Comparison of ENCODE assay signal across 34 cellular contexts in the genomic region with DNA sequence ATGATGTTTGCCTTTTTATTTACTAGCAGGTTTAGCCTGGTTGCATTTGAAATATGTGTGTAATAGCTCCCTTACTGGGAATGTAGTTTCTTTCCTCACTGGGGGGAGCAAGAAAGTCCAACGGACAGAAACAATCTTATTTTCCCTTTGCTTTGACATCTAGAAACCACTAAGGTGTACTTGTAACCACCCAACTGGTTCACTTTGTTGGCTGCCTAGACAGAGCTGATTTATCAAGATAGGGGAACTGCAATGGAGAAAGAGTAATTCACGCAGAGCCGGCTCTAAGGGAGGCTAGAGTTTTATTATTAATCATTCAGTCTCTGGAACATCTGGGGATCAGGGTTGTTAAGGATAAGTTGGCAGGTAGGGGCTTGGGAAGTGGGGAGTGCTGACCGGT. TPM values are rescaled to one million over a fixed set of nuclear protein-coding genes. Genes with fewer than 3 reads are reported as not detected.
A peak's percentile ranks its signal among the peaks of the same experiment; 100 is the strongest.
DNase-seq lines count a peak whose midpoint lies in the region; ATAC-seq, FAIRE-seq and TF ChIP-seq lines count a peak whose summit lies in the region.
"Had no signal": no experiment of that assay in that cellular context is flagged by ENCODE, and none has a peak within 500 bp of the region (broad histone marks: within the 10 kb centered on the region; RNA-seq: fewer than 3 reads in every experiment).

No MANE protein-coding gene starts in this region.

- H3K27me3 Mint-ChIP-seq in endodermal cell (ENCODE audit: insufficient read depth) = no peaks in the 10 kb centered on the region
- peaks cover 10% of the 10 kb centered on the region for H3K27me3 Mint-ChIP-seq in neural progenitor cell (ENCODE audit: insufficient read depth, low read depth)
- H3K27me3 Mint-ChIP-seq: activated naive CD8-positive, alpha-beta T cell had no signal

- no peak for FAIRE-seq in kidney (lab: Jason Lieb, UNC)

- H3K9ac ChIP-seq in KMS-11 = no peak overlapping the region
- peak overlapping the region; percentile 68 for H3K9ac ChIP-seq in endodermal cell (ENCODE audit: extremely low read depth, low read length, poor library complexity, severe bottlenecking)
- no peak overlapping the region for H3K9ac ChIP-seq in neural progenitor cell
- H3K9ac ChIP-seq in kidney (ENCODE audit: low read length in 2 of 2) = no peak overlapping the region

- H3K4me1 ChIP-seq in KMS-11 (ENCODE audit: low read depth, poor library complexity, severe bottlenecking) = no peaks in the 10 kb centered on the region
- H3K4me1 ChIP-seq in endodermal cell (ENCODE audit: control insufficient read depth, insufficient read depth, low read length) = no peaks in the 10 kb centered on the region
- peaks cover 26% of the 10 kb centered on the region for H3K4me1 ChIP-seq in neural progenitor cell
- H3K4me1 ChIP-seq in kidney (ENCODE audit: control insufficient read depth in 1 of 2, insufficient read depth in 1 of 2, low read depth in 1 of 2, low read length in 2 of 2) = no peaks in the 10 kb centered on the region
- H3K4me1 ChIP-seq: BE2C, colonic mucosa had no signal

- H3K79me2 ChIP-seq in KMS-11 (ENCODE audit: insufficient read depth, low read depth) (no peaks in the 10 kb centered on the region), neural progenitor cell (ENCODE audit: low read depth) (no peaks in the 10 kb centered on the region)

- H3K27ac ChIP-seq in KMS-11 (no peak overlapping the region; the same call in 1 of the 2 replicates), endodermal cell (ENCODE audit: low read depth, low read length) (peak overlapping the region; percentile 24), neural progenitor cell (no peak overlapping the region), kidney (ENCODE audit: low read depth in 2 of 2, low read length in 2 of 2) (no peak overlapping the region)
- H3K27ac ChIP-seq: colonic mucosa had no signal

- WGBS in endodermal cell (ENCODE audit: insufficient coverage in 1 of 2, insufficient read length in 1 of 2), 2 experiments = 49% methylated on average over 4 of the region's 4 CpGs; no CpG with 5 or more reads in 1 of the 2 experiments

- H3F3A ChIP-seq in neural progenitor cell (ENCODE audit: low read depth) = peaks cover 22% of the 10 kb centered on the region

- H3K36me3 ChIP-seq in KMS-11 (ENCODE audit: insufficient read depth) (no peaks in the 10 kb centered on the region), endodermal cell (ENCODE audit: control insufficient read depth, insufficient read depth, low read length) (no peaks in the 10 kb centered on the region), neural progenitor cell (no peaks in the 10 kb centered on the region), kidney (ENCODE audit: control insufficient read depth in 1 of 2, insufficient read depth in 2 of 2, low read length in 2 of 2) (no peaks in the 10 kb centered on the region)
- H3K36me3 ChIP-seq: BE2C, colonic mucosa, right lobe of liver had no signal

- H3K4me1 Mint-ChIP-seq in endodermal cell (peaks cover 45% of the 10 kb centered on the region), neural progenitor cell (peaks cover 30% of the 10 kb centered on the region)
- H3K4me1 Mint-ChIP-seq: stimulated activated effector memory CD8-positive, alpha-beta T cell treated with anti-CD3 and anti-CD28 coated beads, Interleukin-12 subunit alpha, Interleukin-12 subunit beta, amount 100 ng/mL, for 72 hours had no signal

- H2AFZ ChIP-seq in KMS-11 (ENCODE audit: low read depth) = no peak overlapping the region
- peak overlapping the region; percentile 77 for H2AFZ ChIP-seq in neural progenitor cell (replicated peaks)

- peaks cover 18% of the 10 kb centered on the region for H3K9me3 Mint-ChIP-seq in endodermal cell
- H3K9me3 Mint-ChIP-seq in neural progenitor cell = no peaks in the 10 kb centered on the region
- H3K9me3 Mint-ChIP-seq: stimulated activated effector memory CD8-positive, alpha-beta T cell treated with anti-CD3 and anti-CD28 coated beads, Interleukin-12 subunit alpha, Interleukin-12 subunit beta, amount 100 ng/mL, for 72 hours had no signal

- no peak overlapping the region for H3K4me3 ChIP-seq in KMS-11 (IDR thresholded peaks at IDR 0.05; ENCODE audit: insufficient read depth, low read depth, low read length)
- peak overlapping the region; percentile 65 for H3K4me3 ChIP-seq in endodermal cell (ENCODE audit: low read length)
- no peak overlapping the region for H3K4me3 ChIP-seq in neural progenitor cell
- no peak overlapping the region for H3K4me3 ChIP-seq in kidney (ENCODE audit: low read length in 2 of 2)
- H3K4me3 ChIP-seq: colonic mucosa, lung had no signal

- H3K27ac Mint-ChIP-seq in endodermal cell (peak overlapping the region; percentile 98), neural progenitor cell (no peak overlapping the region)
- H3K27ac Mint-ChIP-seq: activated naive CD8-positive, alpha-beta T cell; stimulated activated effector memory CD8-positive, alpha-beta T cell treated with anti-CD3 and anti-CD28 coated beads, Interleukin-12 subunit alpha, Interleukin-12 subunit beta, amount 100 ng/mL, for 72 hours had no signal

- H3K4me2 ChIP-seq in KMS-11 = peak overlapping the region; percentile 36; the same call in 1 of the 2 replicates
- no peak overlapping the region for H3K4me2 ChIP-seq in neural progenitor cell

- intact Hi-C loops in kidney (cut with DNase I) = no loop called here

- H3K36me3 Mint-ChIP-seq in endodermal cell (ENCODE audit: low read depth) = no peaks in the 10 kb centered on the region
- no peaks in the 10 kb centered on the region for H3K36me3 Mint-ChIP-seq in neural progenitor cell
- H3K36me3 Mint-ChIP-seq: stimulated activated effector memory CD8-positive, alpha-beta T cell treated with anti-CD3 and anti-CD28 coated beads, Interleukin-12 subunit alpha, Interleukin-12 subunit beta, amount 100 ng/mL, for 72 hours had no signal

- DNase-seq in endodermal cell = no peak
- DNase-seq in neural progenitor cell (ENCODE audit: low spot score) = no peak
- no peak for DNase-seq in kidney
- no peak for DNase-seq in NCI-H1694 treated with DMSO at 0.1 percent for 48 hours (lab: John Stamatoyannopoulos, UW)
- no peak for DNase-seq in NCI-H146 (lab: John Stamatoyannopoulos, UW)
- DNase-seq in Kasumi-1 (lab: John Stamatoyannopoulos, UW) = no peak
- DNase-seq: ACHN; activated CD4-positive, alpha-beta T cell treated with anti-CD3 and anti-CD28 coated beads, Interleukin-2, amount 50 U/mL, for 48 hours; activated CD8-positive, alpha-beta memory T cell treated with anti-CD3 and anti-CD28 coated beads, Interleukin-2, amount 50 U/mL, for 4 hours; anterior cingulate cortex; BE2C; Calu3; colonic mucosa; effector memory CD4-positive, alpha-beta T cell; erythroblast; glutamatergic neuron; NCI-H1048; NCI-H187; NCI-H2171; NCI-H510A; right lobe of liver; SIG-M5; stimulated activated CD4-positive, alpha-beta T cell treated with anti-CD3 and anti-CD28 coated beads, Interleukin-12 subunit alpha, Interleukin-12 subunit beta, amount 100 ng/mL, for 4 hours; stimulated activated CD4-positive, alpha-beta T cell treated with anti-CD3 and anti-CD28 coated beads, Interleukin-4, amount 100 ng/mL, for 1 hour; SW 1271; T1000; trophoblast cell had no signal

- H3K27me3 ChIP-seq in KMS-11 (ENCODE audit: insufficient read depth, low read depth) (no peaks in the 10 kb centered on the region), endodermal cell (ENCODE audit: control insufficient read depth, insufficient read depth, low read length, poor library complexity, severe bottlenecking) (no peaks in the 10 kb centered on the region), neural progenitor cell (no peaks in the 10 kb centered on the region)
- H3K27me3 ChIP-seq: BE2C, colonic mucosa, right lobe of liver had no signal

- TF ChIP-seq CTCF in KMS-11 (conservative IDR thresholded peaks at IDR 0.05; ENCODE audit: low read depth, low read length) = no peak
- no peak for TF ChIP-seq CTCF in endodermal cell (conservative IDR thresholded peaks at IDR 0.05)
- no peak for TF ChIP-seq CTCF in neural progenitor cell (IDR thresholded peaks at IDR 0.05)
- no peak for TF ChIP-seq CTCF in kidney (IDR thresholded peaks at IDR 0.05; ENCODE audit: borderline replicate concordance, extremely low read depth, insufficient read depth)

- peaks cover 23% of the 10 kb centered on the region for H3K9me3 ChIP-seq in endodermal cell (ENCODE audit: control insufficient read depth, low read length)
- no peaks in the 10 kb centered on the region for H3K9me3 ChIP-seq in neural progenitor cell (ENCODE audit: low read depth)
- H3K9me3 ChIP-seq in kidney (ENCODE audit: control insufficient read depth in 1 of 2, low read length in 2 of 2) = no peaks in the 10 kb centered on the region
- H3K9me3 ChIP-seq: BE2C, colonic mucosa, right lobe of liver had no signal

- H3K4me3 Mint-ChIP-seq in endodermal cell = peak overlapping the region; percentile 22
- no peak overlapping the region for H3K4me3 Mint-ChIP-seq in neural progenitor cell
- H3K4me3 Mint-ChIP-seq: activated naive CD8-positive, alpha-beta T cell; stimulated activated effector memory CD8-positive, alpha-beta T cell treated with anti-CD3 and anti-CD28 coated beads, Interleukin-12 subunit alpha, Interleukin-12 subunit beta, amount 100 ng/mL, for 72 hours had no signal

- peak; percentile 13 for ATAC-seq in GM18511 (IDR thresholded peaks at IDR 0.05; ENCODE audit: unreplicated experiment)
- ATAC-seq: Panc1; stimulated activated effector memory CD8-positive, alpha-beta T cell treated with anti-CD3 and anti-CD28 coated beads, Interleukin-12 subunit alpha, Interleukin-12 subunit beta, amount 100 ng/mL, for 72 hours had no signal

- H4K20me1 ChIP-seq in KMS-11 (ENCODE audit: insufficient read depth) (no peaks in the 10 kb centered on the region), neural progenitor cell (ENCODE audit: low read depth) (no peaks in the 10 kb centered on the region)

RNA-seq across cellular contexts. Expression of gene XG, which starts 30.3 kb away (rescaled TPM):
- 1 to 10 TPM; 1.1 to 1.3 TPM for total RNA-seq in endodermal cell
- polyA plus RNA-seq in endodermal cell (2013, experiment 1 of 2) = not detected
- polyA plus RNA-seq in endodermal cell (2013, experiment 2 of 2) = not detected
- total RNA-seq in neural progenitor cell (ENCODE audit: low replicate concordance) = not detected in 2 replicates
- 0.50 TPM for total RNA-seq in kidney
- polyA plus RNA-seq in kidney (ENCODE audit: insufficient read depth, low read depth, low replicate concordance) = 0.43 TPM
- total RNA-seq: Calu3, HT1080 had no signal

RNA-seq across cellular contexts. Expression of gene GYG2, which starts 46.6 kb away (rescaled TPM):
- 100 to 1,000 TPM in 1 of 2 donors, 10 to 100 TPM in 1; 52.6 to 108 TPM for total RNA-seq in endodermal cell
- 32.2 TPM for polyA plus RNA-seq in endodermal cell (2013, experiment 1 of 2)
- 35.8 TPM for polyA plus RNA-seq in endodermal cell (2013, experiment 2 of 2)
- total RNA-seq in neural progenitor cell (ENCODE audit: low replicate concordance) = 44.4 and 65.6 TPM in 2 replicates
- 2.2 TPM for total RNA-seq in kidney
- polyA plus RNA-seq in kidney (ENCODE audit: insufficient read depth, low read depth, low replicate concordance) = 2.9 TPM
- total RNA-seq: HT1080 had no signal

Comparison
In these comparisons a context has a peak if more than half of its experiments do, and no peak if none do; other contexts are left out.
1. RNA of gene GYG2, which starts 46.6 kb away (total RNA-seq): 52.6 to 108 TPM in endodermal cell and 44.4 to 65.6 TPM in neural progenitor cell; 2.2 TPM in kidney (single experiment); every median in the first group is over 10 times any median in the second.